Comparison of ENCODE assay signal across 22 cellular contexts in genomic region chr5:146368137-146368536, GRCh38. TPM values are rescaled to one million over a fixed set of nuclear protein-coding genes. Genes with fewer than 3 reads are reported as not detected.
A peak's percentile ranks its signal among the peaks of the same experiment; 100 is the strongest.
DNase-seq lines count a peak whose midpoint lies in the region; ATAC-seq and TF ChIP-seq lines count a peak whose summit lies in the region.
"Had no signal": no experiment of that assay in that cellular context is flagged by ENCODE, and none has a peak within 500 bp of the region (broad histone marks: within the 10 kb centered on the region; RNA-seq: fewer than 3 reads in every experiment).

No MANE protein-coding gene starts in this region.

- H3K36me3 Mint-ChIP-seq in Calu3 (ENCODE audit: insufficient read depth, unreplicated experiment): no peaks in the 10 kb centered on the region

- H3K27ac ChIP-seq in mammary epithelial cell (ENCODE audit: insufficient read depth, low read depth, low read length) (no peak overlapping the region), left lung (no peak overlapping the region)

- no peaks in the 10 kb centered on the region for H3K79me2 ChIP-seq in mammary epithelial cell (ENCODE audit: insufficient read depth, low read length)

- H3K27ac Mint-ChIP-seq in Calu3 (ENCODE audit: unreplicated experiment): peak overlapping the region; percentile 67
- H3K27ac Mint-ChIP-seq: B cell; CD4-positive, alpha-beta T cell; T-helper 1 cell treated with Interleukin-12 subunit alpha and Interleukin-12 subunit beta and Interleukin-4 antibody, amounts not matched to agents 30 μg/mL and 1 μg/mL, for 36 hours had no signal

- H4K20me1 ChIP-seq in mammary epithelial cell (ENCODE audit: insufficient read depth, low read length): no peaks in the 10 kb centered on the region

- dilution Hi-C loops in mammary epithelial cell (cut with HindIII; ENCODE audit: low sequenced_read_pairs): no loop called here

- H3K4me3 ChIP-seq in mammary epithelial cell (replicated peaks in 1 of 3; ENCODE audit: insufficient read depth in 1 of 3, low read depth in 2 of 3, low read length in 3 of 3) (no peak overlapping the region), left lung (no peak overlapping the region), BE2C (ENCODE audit: low read depth, low read length) (no peak overlapping the region)
- H3K4me3 ChIP-seq: GM12878 had no signal

- DNase-seq in Calu3 (peak; percentile 38), MV-4-11 (lab: John Stamatoyannopoulos, UW) (peak; percentile 0), mammary epithelial cell (peak; percentile 61), left lung (no peak), G401 (ENCODE audit: low spot score) (no peak), BE2C (no peak)
- DNase-seq in activated CD4-positive, alpha-beta T cell treated with anti-CD3 and anti-CD28 coated beads, Interleukin-2, amount 50 U/mL, for 1 hour: no peak
- DNase-seq: CD4-positive, alpha-beta T cell; DMS79 treated with DMSO at 0.1 percent for 48 hours; IMR-90; Karpas-422; NCI-H1436; NCI-H2029 treated with DMSO at 0.1 percent for 48 hours; NCI-H510A; NCI-H774 had no signal

- H3K9me3 ChIP-seq in mammary epithelial cell (replicated peaks; ENCODE audit: insufficient read depth, low read length) (no peaks in the 10 kb centered on the region), left lung (no peaks in the 10 kb centered on the region), BE2C (no peaks in the 10 kb centered on the region)

- peak; percentile 20 for ATAC-seq in left lung
- ATAC-seq in HG02763 (IDR thresholded peaks at IDR 0.05; ENCODE audit: unreplicated experiment): no peak
- ATAC-seq: GM12878, HCT116, SK-N-SH treated with all-trans-retinoic acid at 6 μM for 48 hours had no signal

- H3K27me3 Mint-ChIP-seq in Calu3 (ENCODE audit: unreplicated experiment): no peaks in the 10 kb centered on the region

- peak overlapping the region; percentile 27 for H3K4me3 Mint-ChIP-seq in Calu3 (ENCODE audit: low read depth, unreplicated experiment)
- H3K4me3 Mint-ChIP-seq: B cell; CD4-positive, alpha-beta T cell; T-helper 1 cell treated with Interleukin-12 subunit alpha and Interleukin-12 subunit beta and Interleukin-4 antibody, amounts not matched to agents 30 μg/mL and 1 μg/mL, for 36 hours had no signal

- peaks cover 23% of the 10 kb centered on the region for H3K4me1 Mint-ChIP-seq in Calu3 (ENCODE audit: low read depth, unreplicated experiment)
- H3K4me1 Mint-ChIP-seq: B cell had no signal

- no peaks in the 10 kb centered on the region for H3K27me3 ChIP-seq in mammary epithelial cell (ENCODE audit: insufficient read depth, low read length)
- no peaks in the 10 kb centered on the region for H3K27me3 ChIP-seq in left lung
- peaks cover 19% of the 10 kb centered on the region for H3K27me3 ChIP-seq in BE2C

- 0% methylated on average over 1 of the region's 2 CpGs for WGBS in mammary epithelial cell (ENCODE audit: low coverage, missing lambda C conversion rate)

- H3K9me3 Mint-ChIP-seq in Calu3 (ENCODE audit: low read depth, unreplicated experiment): no peaks in the 10 kb centered on the region
- H3K9me3 Mint-ChIP-seq: CD4-positive, alpha-beta T cell; T-helper 1 cell treated with Interleukin-12 subunit alpha and Interleukin-12 subunit beta and Interleukin-4 antibody, amounts not matched to agents 30 μg/mL and 1 μg/mL, for 36 hours had no signal

- TF ChIP-seq CTCF in Calu3 (IDR thresholded peaks at IDR 0.05; ENCODE audit: unreplicated experiment) (no peak), mammary epithelial cell (conservative IDR thresholded peaks at IDR 0.05 in 1 of 2, IDR thresholded peaks at IDR 0.05 in 1 of 2; ENCODE audit: extremely low read depth in 1 of 2, insufficient read depth in 1 of 2, low read depth in 1 of 2, low read length in 2 of 2) (no peak), left lung (IDR thresholded peaks at IDR 0.05) (no peak), BE2C (IDR thresholded peaks at IDR 0.05; ENCODE audit: low read depth, low read length) (no peak)

- in situ Hi-C loops in mammary epithelial cell (cut with MboI; ENCODE audit: low sequenced_read_pairs in 2 of 2): no loop called here
- in situ Hi-C loops in G401 (cut with HindIII; ENCODE audit: low sequenced_read_pairs): no loop called here

- H3K4me2 ChIP-seq in mammary epithelial cell (ENCODE audit: insufficient read depth, low read depth, low read length): no peak overlapping the region

- H2AFZ ChIP-seq in mammary epithelial cell (ENCODE audit: low read depth, low read length): no peak overlapping the region

- CTCF ChIA-PET in Calu3 (lab: Charles Lee): interaction anchor here (0.6 to 1.0 kb wide), 2 partner anchors 21 to 41 kb away, joined by 4 read pairs; no protein-coding TSS in a partner anchor
- CTCF ChIA-PET in mammary epithelial cell (lab: Charles Lee; ENCODE audit: low non-redundant PET): no interaction called here

- H3K36me3 ChIP-seq in mammary epithelial cell (ENCODE audit: insufficient read depth, low read length) (no peaks in the 10 kb centered on the region), left lung (no peaks in the 10 kb centered on the region), BE2C (no peaks in the 10 kb centered on the region)

- BruUV-seq in Calu3 (replicated peaks; lab: Mats Ljungman, UMichigan) (no TSS peak), mammary epithelial cell (replicated peaks; lab: Mats Ljungman, UMichigan) (no TSS peak)

- no peak overlapping the region for H3K9ac ChIP-seq in mammary epithelial cell (ENCODE audit: insufficient read depth, low read length)

- intact Hi-C loops in Calu3 (cut with micrococcal nuclease; ENCODE audit: unreplicated experiment) (no loop called here), mammary epithelial cell (cut with micrococcal nuclease) (no loop called here), left lung (cut with DNase I) (no loop called here)

- H3K4me1 ChIP-seq in mammary epithelial cell (ENCODE audit: insufficient read depth, low read length): no peaks in the 10 kb centered on the region
- H3K4me1 ChIP-seq in left lung: no peaks in the 10 kb centered on the region
- no peaks in the 10 kb centered on the region for H3K4me1 ChIP-seq in BE2C

RNA-seq across cellular contexts. Expression of gene POU4F3, which starts 29.5 kb away (rescaled TPM):
- total RNA-seq in Calu3 (2022) (0.19 and 0.24 TPM in 2 replicates), mammary epithelial cell (not detected), left lung (not detected)
- polyA plus RNA-seq in mammary epithelial cell: 0.02 TPM
- polyA minus RNA-seq in mammary epithelial cell: not detected
- not detected in 2 replicates for total RNA-seq in G401 (2014; rRNA removed; shearing (Covaris generic))
- polyA plus RNA-seq in BE2C (2012; ENCODE audit: insufficient read depth, insufficient read length, low read depth): not detected
- total RNA-seq: B cell, HT-29, IMR-90 had no signal

Comparison
In these comparisons a context has a peak if more than half of its experiments do, and no peak if none do; other contexts are left out.
1. DNase-seq: peak in Calu3 (single experiment), MV-4-11 (single experiment) and mammary epithelial cell (single experiment); none in left lung (0 of 2), G401 (single experiment), activated CD4-positive, alpha-beta T cell treated with anti-CD3 and anti-CD28 coated beads, Interleukin-2, amount 50 U/mL, for 1 hour (single experiment) and BE2C (single experiment).